ENCODE assay signal across 8 cellular contexts in genomic region chr12:20946732-20947131, GRCh38.
DNase-seq lines count a peak whose midpoint lies in the region; ATAC-seq lines count a peak whose summit lies in the region.

No MANE protein-coding gene starts in this region.

- in situ Hi-C loops in SK-MEL-5 (cut with HindIII; ENCODE audit: low pct_unique_long_range_greater_than_20kb, low sequenced_read_pairs): no loop called here

- no peaks in the 10 kb centered on the region for H3K36me3 Mint-ChIP-seq in stimulated activated naive B cell treated with anti-CD40 and anti-IgM and Interleukin-4, amounts not matched to agents 10 μg/mL and 1 μg/mL and 100 μg/mL, for 72 hours
- no peaks in the 10 kb centered on the region for H3K36me3 Mint-ChIP-seq in effector memory CD8-positive, alpha-beta T cell (ENCODE audit: insufficient read depth)

- no peak overlapping the region for H3K4me3 Mint-ChIP-seq in stimulated activated naive B cell treated with anti-CD40 and anti-IgM and Interleukin-4, amounts not matched to agents 10 μg/mL and 1 μg/mL and 100 μg/mL, for 72 hours
- H3K4me3 Mint-ChIP-seq in effector memory CD8-positive, alpha-beta T cell: no peak overlapping the region

- no peaks in the 10 kb centered on the region for H3K27me3 Mint-ChIP-seq in stimulated activated naive B cell treated with anti-CD40 and anti-IgM and Interleukin-4, amounts not matched to agents 10 μg/mL and 1 μg/mL and 100 μg/mL, for 72 hours
- no peaks in the 10 kb centered on the region for H3K27me3 Mint-ChIP-seq in effector memory CD8-positive, alpha-beta T cell

- no peak overlapping the region for H3K27ac Mint-ChIP-seq in stimulated activated naive B cell treated with anti-CD40 and anti-IgM and Interleukin-4, amounts not matched to agents 10 μg/mL and 1 μg/mL and 100 μg/mL, for 72 hours
- no peak overlapping the region for H3K27ac Mint-ChIP-seq in effector memory CD8-positive, alpha-beta T cell

- DNase-seq in NCI-H82 (lab: John Stamatoyannopoulos, UW): peak; percentile 77
- no peak for DNase-seq in NCI-H82 treated with DMSO at 0.1 percent for 48 hours (lab: John Stamatoyannopoulos, UW; ENCODE audit: unreplicated experiment)
- DNase-seq in SK-MEL-5 (ENCODE audit: low read depth, low spot score): peak; percentile 66
- peak; percentile 60 for DNase-seq in islet precursor cell
- DNase-seq in ureter (ENCODE audit: low spot score): no peak
- no peak for DNase-seq in stimulated activated naive B cell treated with anti-CD40 and anti-IgM and Interleukin-4, amounts not matched to agents 10 μg/mL and 1 μg/mL and 100 μg/mL, for 72 hours
- no peak for DNase-seq in effector memory CD8-positive, alpha-beta T cell

- ATAC-seq in HG02852 (IDR thresholded peaks at IDR 0.05; ENCODE audit: unreplicated experiment): peak; percentile 65
- ATAC-seq in stimulated activated naive B cell treated with anti-CD40 and anti-IgM and Interleukin-4, amounts not matched to agents 10 μg/mL and 1 μg/mL and 100 μg/mL, for 72 hours (replicated peaks): no peak
- ATAC-seq in effector memory CD8-positive, alpha-beta T cell (replicated peaks): no peak

- no peaks in the 10 kb centered on the region for H3K4me1 Mint-ChIP-seq in stimulated activated naive B cell treated with anti-CD40 and anti-IgM and Interleukin-4, amounts not matched to agents 10 μg/mL and 1 μg/mL and 100 μg/mL, for 72 hours
- H3K4me1 Mint-ChIP-seq in effector memory CD8-positive, alpha-beta T cell (ENCODE audit: low read depth in 2 of 2): no peaks in the 10 kb centered on the region

- peaks cover 0 to 4% of the 10 kb centered on the region in 2 donors for H3K9me3 Mint-ChIP-seq in stimulated activated naive B cell treated with anti-CD40 and anti-IgM and Interleukin-4, amounts not matched to agents 10 μg/mL and 1 μg/mL and 100 μg/mL, for 72 hours
- peaks cover 3 to 6% of the 10 kb centered on the region in 2 donors for H3K9me3 Mint-ChIP-seq in effector memory CD8-positive, alpha-beta T cell

Comparison
In these comparisons a context has a peak if more than half of its experiments do, and no peak if none do; other contexts are left out.
1. DNase-seq: peak in NCI-H82 (single experiment), SK-MEL-5 (single experiment) and islet precursor cell (single experiment); none in NCI-H82 treated with DMSO at 0.1 percent for 48 hours (single experiment), ureter (single experiment), stimulated activated naive B cell treated with anti-CD40 and anti-IgM and Interleukin-4, amounts not matched to agents 10 μg/mL and 1 μg/mL and 100 μg/mL, for 72 hours (single experiment) and effector memory CD8-positive, alpha-beta T cell (0 of 3).